In genomic region chr15:52232327-52232726, GRCh38 we compare ENCODE assay signal across 8 cellular contexts.
DNase-seq lines count a peak whose midpoint lies in the region; ATAC-seq and TF ChIP-seq lines count a peak whose summit lies in the region.

No MANE protein-coding gene starts in this region.

- intact Hi-C loops in dendritic cell treated with granulocyte-macrophage colony-stimulating factor and Interleukin-4, amounts not matched to agents 40 ng/mL and 50 ng/mL, for 4 days (cut with micrococcal nuclease) = loop anchor here (5.0 kb wide), 1 partner anchor 50 kb away; no protein-coding TSS in a partner anchor

- no peaks in the 10 kb centered on the region for H3K27me3 Mint-ChIP-seq in dendritic cell treated with granulocyte-macrophage colony-stimulating factor and Interleukin-4, amounts not matched to agents 40 ng/mL and 50 ng/mL, for 4 days

- peak; percentile 47 for ATAC-seq in GM18505 (IDR thresholded peaks at IDR 0.05; ENCODE audit: unreplicated experiment)
- ATAC-seq in GM21576 (IDR thresholded peaks at IDR 0.05; ENCODE audit: unreplicated experiment) = peak; percentile 60
- peak; percentile 46 for ATAC-seq in HG03457 (IDR thresholded peaks at IDR 0.05; ENCODE audit: unreplicated experiment)

- no peak for TF ChIP-seq POLR2A in GM18505 (IDR thresholded peaks at IDR 0.05; ENCODE audit: borderline replicate concordance, extremely low read depth, insufficient read depth, insufficient read length)

- no peaks in the 10 kb centered on the region for H3K9me3 Mint-ChIP-seq in dendritic cell treated with granulocyte-macrophage colony-stimulating factor and Interleukin-4, amounts not matched to agents 40 ng/mL and 50 ng/mL, for 4 days

- no peak overlapping the region for H3K4me3 Mint-ChIP-seq in dendritic cell treated with granulocyte-macrophage colony-stimulating factor and Interleukin-4, amounts not matched to agents 40 ng/mL and 50 ng/mL, for 4 days

- peaks cover 34% of the 10 kb centered on the region for H3K4me1 Mint-ChIP-seq in dendritic cell treated with granulocyte-macrophage colony-stimulating factor and Interleukin-4, amounts not matched to agents 40 ng/mL and 50 ng/mL, for 4 days (ENCODE audit: low read depth)

- H3K27ac Mint-ChIP-seq in dendritic cell treated with granulocyte-macrophage colony-stimulating factor and Interleukin-4, amounts not matched to agents 40 ng/mL and 50 ng/mL, for 4 days = peak overlapping the region; percentile 75

- no peak for DNase-seq in NCI-H345 (lab: John Stamatoyannopoulos, UW)
- DNase-seq in NCI-H2171 (lab: John Stamatoyannopoulos, UW) = no peak
- DNase-seq in NCI-H1436 treated with DMSO at 0.1 percent for 48 hours (lab: John Stamatoyannopoulos, UW) = no peak
- DNase-seq in COLO668 (lab: John Stamatoyannopoulos, UW; ENCODE audit: unreplicated experiment) = no peak

- no peaks in the 10 kb centered on the region for H3K36me3 Mint-ChIP-seq in dendritic cell treated with granulocyte-macrophage colony-stimulating factor and Interleukin-4, amounts not matched to agents 40 ng/mL and 50 ng/mL, for 4 days (ENCODE audit: low read depth)
